In genomic region chr2:100611079-100612029, GRCh38 we compare ENCODE assay signal across 10 cellular contexts. TPM values are rescaled to one million over a fixed set of nuclear protein-coding genes. Genes with fewer than 3 reads are reported as not detected.
DNase-seq lines count a peak whose midpoint lies in the region; ATAC-seq, FAIRE-seq and TF ChIP-seq lines count a peak whose summit lies in the region.
"Had no signal": no experiment of that assay in that cellular context is flagged by ENCODE, and none has a peak within 500 bp of the region (broad histone marks: within the 10 kb centered on the region; RNA-seq: fewer than 3 reads in every experiment).

No MANE protein-coding gene starts in this region.

- H3K79me2 ChIP-seq in GM23248 (ENCODE audit: insufficient read depth) = no peaks in the 10 kb centered on the region
- H3K79me2 ChIP-seq in HepG2 (ENCODE audit: insufficient read depth, low read length) = no peaks in the 10 kb centered on the region

- no peak for FAIRE-seq in HepG2 (lab: Jason Lieb, UNC)
- FAIRE-seq: A549, D721Med, GM12891 had no signal

- H2BK5ac ChIP-seq in IMR-90 (ENCODE audit: low read depth, low read length, poor library complexity, severe bottlenecking) = no peak overlapping the region

- H4K91ac ChIP-seq in IMR-90 (ENCODE audit: insufficient read depth, low read depth, low read length) = no peak overlapping the region

- POLR2A ChIA-PET in IMR-90 (lab: Charles Lee; ENCODE audit: unreplicated experiment) (no interaction called here), HepG2 (lab: Yijun Ruan, JAX) (no interaction called here)

- H3K36me3 ChIP-seq in GM23248 (ENCODE audit: low read depth) = no peaks in the 10 kb centered on the region
- H3K36me3 ChIP-seq in IMR-90 (ENCODE audit: control insufficient read depth, insufficient read depth, low read length) = no peaks in the 10 kb centered on the region
- H3K36me3 ChIP-seq in HepG2 (replicated peaks in 1 of 2; ENCODE audit: control insufficient read depth in 1 of 2, insufficient read depth in 2 of 2, low read length in 2 of 2) = no peaks in the 10 kb centered on the region
- H3K36me3 ChIP-seq in gastrocnemius medialis = no peaks in the 10 kb centered on the region

- H4K20me1 ChIP-seq in GM23248 (ENCODE audit: insufficient read depth) = no peaks in the 10 kb centered on the region
- H4K20me1 ChIP-seq in IMR-90 (ENCODE audit: insufficient read depth, low read length) = no peaks in the 10 kb centered on the region
- no peaks in the 10 kb centered on the region for H4K20me1 ChIP-seq in HepG2 (ENCODE audit: insufficient read depth, low read length)

- no peak overlapping the region for H3K27ac ChIP-seq in GM23248
- no peak overlapping the region for H3K27ac ChIP-seq in IMR-90 (ENCODE audit: insufficient read depth, low read length)
- no peak overlapping the region for H3K27ac ChIP-seq in HepG2 (ENCODE audit: extremely low read length, insufficient read depth, low read length)
- H3K27ac ChIP-seq in gastrocnemius medialis = no peak overlapping the region
- H3K27ac ChIP-seq: A549 had no signal

- H4K5ac ChIP-seq in IMR-90 (ENCODE audit: low read depth, low read length) = no peak overlapping the region

- dilution Hi-C loops in IMR-90 (cut with HindIII; ENCODE audit: low sequenced_read_pairs, unreplicated experiment) = no loop called here

- in situ Hi-C loops in GM23248 (cut with MboI) = loop anchor here (10.0 to 25.0 kb wide), 2 partner anchors 383 to 601 kb away; no protein-coding TSS in a partner anchor
- in situ Hi-C loops in IMR-90 (cut with MboI; ENCODE audit: low sequenced_read_pairs) = loop anchor here (25.0 kb wide), 2 partner anchors 201 to 601 kb away; partner anchors contain the start of gene NPAS2
- in situ Hi-C loops in HepG2 (cut with HindIII; ENCODE audit: extremely low pct_ligation_motif_present, low pct_unique_long_range_greater_than_20kb) = loop anchor here (5.0 kb wide), 1 partner anchor 386 kb away; no protein-coding TSS in a partner anchor
- in situ Hi-C loops in gastrocnemius medialis (cut with MboI; ENCODE audit: low sequenced_read_pairs in 4 of 4) = loop anchor here (5.0 to 25.0 kb wide), 5 partner anchors 371 to 576 kb away; partner anchors contain the start of gene TBC1D8 (in 1 of the 4)

- H3K23ac ChIP-seq in IMR-90 (ENCODE audit: low read depth, low read length) = no peak overlapping the region

- no peak for DNase-seq in GM23248
- DNase-seq in IMR-90 = no peak
- DNase-seq in HepG2 (ENCODE audit: low spot score) = no peak
- no peak for DNase-seq in gastrocnemius medialis
- no peak for DNase-seq in NCI-H524 treated with DMSO at 0.1 percent for 48 hours (lab: John Stamatoyannopoulos, UW)
- DNase-seq in GM03348 (ENCODE audit: low spot score) = no peak

- no peak overlapping the region for H2AK5ac ChIP-seq in IMR-90 (ENCODE audit: low read depth, low read length)

- no peaks in the 10 kb centered on the region for H3K9me1 ChIP-seq in IMR-90 (ENCODE audit: insufficient read depth, low read length)

- no peaks in the 10 kb centered on the region for H3K79me1 ChIP-seq in IMR-90 (ENCODE audit: low read depth in 1 of 2, low read length in 2 of 2)

- TF ChIP-seq POLR2A in IMR-90 (IDR thresholded peaks at IDR 0.05; ENCODE audit: low read depth, low read length) (no peak), HepG2 (IDR thresholded peaks at IDR 0.05; ENCODE audit: insufficient read depth in 1 of 2, low read depth in 2 of 2, low read length in 2 of 2) (no peak), gastrocnemius medialis (IDR thresholded peaks at IDR 0.05) (no peak)

- H2AK9ac ChIP-seq in IMR-90 (replicated peaks; ENCODE audit: low read depth, low read length, poor library complexity) = peak overlapping the region; percentile 3

- H3K4ac ChIP-seq in IMR-90 (ENCODE audit: low read depth, low read length) = no peak overlapping the region

- H3K9me3 ChIP-seq in GM23248 (ENCODE audit: low read depth) (no peaks in the 10 kb centered on the region), IMR-90 (ENCODE audit: control insufficient read depth, insufficient read depth, low read length) (no peaks in the 10 kb centered on the region), HepG2 (ENCODE audit: low read length) (no peaks in the 10 kb centered on the region), gastrocnemius medialis (no peaks in the 10 kb centered on the region)
- H3K9me3 ChIP-seq: A549 had no signal

- TF ChIP-seq CTCF in IMR-90 (conservative IDR thresholded peaks at IDR 0.05; ENCODE audit: low read depth, low read length) (no peak), HepG2 (CRISPR knock-in tag; IDR thresholded peaks at IDR 0.05) (peak; percentile 43), gastrocnemius medialis (IDR thresholded peaks at IDR 0.05 in 4 of 5, conservative IDR thresholded peaks at IDR 0.05 in 1 of 5) (no peak)

- H3K27me3 ChIP-seq in GM23248 (replicated peaks; ENCODE audit: insufficient read depth) = no peaks in the 10 kb centered on the region
- peaks cover 20% of the 10 kb centered on the region for H3K27me3 ChIP-seq in IMR-90 (ENCODE audit: control insufficient read depth, insufficient read depth, low read length)
- peaks cover 5 to 62% of the 10 kb centered on the region in 2 experiments; a peak in 4 of 5 replicates for H3K27me3 ChIP-seq in HepG2 (ENCODE audit: control insufficient read depth in 1 of 2, insufficient read depth in 2 of 2, low read length in 2 of 2)
- H3K27me3 ChIP-seq in gastrocnemius medialis = no peaks in the 10 kb centered on the region

- no peak overlapping the region for H3K14ac ChIP-seq in IMR-90 (replicated peaks; ENCODE audit: low read depth, low read length)

- no peak for TF ChIP-seq RAD21 in IMR-90 (IDR thresholded peaks at IDR 0.05; ENCODE audit: low read length)
- no peak for TF ChIP-seq RAD21 in HepG2 (CRISPR knock-in tag; IDR thresholded peaks at IDR 0.05)

- no peak overlapping the region for H2BK20ac ChIP-seq in IMR-90 (ENCODE audit: low read depth, low read length)

- H3K9me2 ChIP-seq in GM23248 (ENCODE audit: insufficient read depth) = no peaks in the 10 kb centered on the region

- intact Hi-C loops in IMR-90 (cut with micrococcal nuclease) = loop anchor here (2.0 kb wide), 1 partner anchor 207 kb away; no protein-coding TSS in a partner anchor
- intact Hi-C loops in HepG2 (cut with micrococcal nuclease; ENCODE audit: unreplicated experiment) = no loop called here
- intact Hi-C loops in gastrocnemius medialis (cut with DNase I; ENCODE audit: low total_unique reads) = no loop called here

- H2AFZ ChIP-seq in GM23248 (no peak overlapping the region; the same call in 1 of the 2 replicates), IMR-90 (replicated peaks; ENCODE audit: low read length, poor library complexity) (peak overlapping the region; percentile 35), HepG2 (ENCODE audit: low read length) (no peak overlapping the region)

- CTCF ChIA-PET in IMR-90 (lab: Yijun Ruan, JAX) = interaction anchor here (0.7 to 1.2 kb wide), 2 partner anchors 118 to 374 kb away, joined by 3 to 6 read pairs; no protein-coding TSS in a partner anchor
- CTCF ChIA-PET in HepG2 (lab: Yijun Ruan, JAX; ENCODE audit: low intra/inter-chr PET ratio, low total read pairs) = interaction anchor here (1.8 kb wide), 1 partner anchor 373 kb away, joined by 11 read pairs; no protein-coding TSS in a partner anchor

- H3K9ac ChIP-seq in GM23248 = no peak overlapping the region; the same call in 1 of the 2 replicates
- H3K9ac ChIP-seq in IMR-90 (ENCODE audit: low read depth, low read length) = no peak overlapping the region
- H3K9ac ChIP-seq in HepG2 (ENCODE audit: insufficient read depth, low read depth, low read length) = no peak overlapping the region

- ATAC-seq in IMR-90 (ENCODE audit: low read depth) = no peak
- ATAC-seq in HepG2 = peak; percentile 33
- ATAC-seq in gastrocnemius medialis = peak; percentile 24 to 59
- ATAC-seq in HG03095 (IDR thresholded peaks at IDR 0.05; ENCODE audit: unreplicated experiment) = no peak

- 92 to 93% methylated on average over 24 of the region's 24 CpGs for WGBS in GM23248 (ENCODE audit: low coverage in 1 of 2, low lambda C conversion rate in 2 of 2, missing lambda C conversion rate in 2 of 2), 2 experiments
- 90% methylated on average over 4 of the region's 24 CpGs; no CpG with 5 or more reads in 1 of the 2 experiments for WGBS in IMR-90 (ENCODE audit: extremely low coverage in 2 of 2, insufficient read length in 1 of 2), 2 experiments
- WGBS in HepG2 (ENCODE audit: low lambda C conversion rate) = 41% methylated on average over 20 of the region's 24 CpGs

- no peaks in the 10 kb centered on the region for H3F3A ChIP-seq in GM23248 (ENCODE audit: insufficient read depth)

- BruUV-seq in IMR-90 (replicated peaks; lab: Mats Ljungman, UMichigan) = no TSS peak
- no TSS peak for BruUV-seq in HepG2 (replicated peaks; lab: Mats Ljungman, UMichigan)

- H2BK120ac ChIP-seq in IMR-90 (ENCODE audit: low read depth, low read length) = no peak overlapping the region

- TF ChIP-seq EP300 in HepG2 (IDR thresholded peaks at IDR 0.05; ENCODE audit: low read depth in 2 of 2, low read length in 2 of 2) = no peak
- no peak for TF ChIP-seq EP300 in HepG2 (CRISPR knock-in tag; IDR thresholded peaks at IDR 0.05; ENCODE audit: borderline replicate concordance)

- no peak overlapping the region for H3K4me3 ChIP-seq in GM23248
- H3K4me3 ChIP-seq in IMR-90 (ENCODE audit: insufficient read depth, low read depth, low read length) = no peak overlapping the region
- no peak overlapping the region for H3K4me3 ChIP-seq in HepG2 (replicated peaks in 1 of 3; ENCODE audit: insufficient read depth in 1 of 3, low read depth in 2 of 3, low read length in 3 of 3)
- H3K4me3 ChIP-seq in gastrocnemius medialis = no peak overlapping the region
- H3K4me3 ChIP-seq: A549 had no signal

- no peak overlapping the region for H3K18ac ChIP-seq in IMR-90 (ENCODE audit: low read depth, low read length)

- peaks cover 7% of the 10 kb centered on the region; the same call in 1 of the 2 replicates for H3K4me1 ChIP-seq in GM23248 (ENCODE audit: insufficient read depth)
- H3K4me1 ChIP-seq in IMR-90 (ENCODE audit: control insufficient read depth, insufficient read depth, low read length) = no peaks in the 10 kb centered on the region
- H3K4me1 ChIP-seq in HepG2 (ENCODE audit: insufficient read depth, low read length) = peaks cover 10% of the 10 kb centered on the region
- H3K4me1 ChIP-seq in gastrocnemius medialis = peaks cover 0 to 6% of the 10 kb centered on the region in 2 donors

- H4K8ac ChIP-seq in IMR-90 (ENCODE audit: low read depth in 2 of 2, low read length in 2 of 2) = no peak overlapping the region

- peak overlapping the region; percentile 51 for H3K4me2 ChIP-seq in GM23248 (ENCODE audit: unreplicated experiment)
- no peak overlapping the region for H3K4me2 ChIP-seq in IMR-90 (ENCODE audit: low read depth, low read length)
- H3K4me2 ChIP-seq in HepG2 (ENCODE audit: low read depth, low read length) = no peak overlapping the region

- H3K56ac ChIP-seq in IMR-90 (ENCODE audit: extremely low read depth, insufficient read depth, low read length) = no peak overlapping the region

- no peak overlapping the region for H2BK15ac ChIP-seq in IMR-90 (ENCODE audit: low read depth, low read length)

RNA-seq across cellular contexts. Expression of gene PDCL3, which starts 48.6 kb away (rescaled TPM):
- total RNA-seq in GM23248 (2014; rRNA removed; shearing (Covaris generic)) = 11.1 and 12.1 TPM in 2 replicates
- polyA plus RNA-seq in GM23248 (2016; fragmentation: Nextera tagmentation; extraction: Ambion mirVana) = 32.8 and 33.1 TPM in 2 replicates
- 9.5 and 22.8 TPM in 2 replicates for total RNA-seq in IMR-90 (2012; rRNA removed)
- polyA plus RNA-seq in IMR-90 (2012; rRNA removed) = 23.3 and 26.4 TPM in 2 replicates
- polyA plus RNA-seq in IMR-90 (2012; cell fraction: cytosol; rRNA removed) = 3.6 and 8.7 TPM in 2 replicates
- 0.48 and 4.9 TPM in 2 replicates for polyA plus RNA-seq in IMR-90 (2012; cell fraction: nucleus; rRNA removed; ENCODE audit: low replicate concordance)
- 24.4 and 36.9 TPM in 2 replicates for total RNA-seq in HepG2 (2016; rRNA removed; fragmentation: Illumina TruSeq; extraction: Trizol)
- total RNA-seq in HepG2 (2016; cell fraction: cytosol; rRNA removed; fragmentation: Illumina TruSeq; extraction: Trizol; ENCODE audit: low read depth) = 7.1 and 7.4 TPM in 2 replicates
- total RNA-seq in HepG2 (2016; cell fraction: insoluble cytoplasmic fraction; rRNA removed; fragmentation: Illumina TruSeq; extraction: Trizol) = 26.6 and 35.1 TPM in 2 replicates
- 9.5 and 9.9 TPM in 2 replicates for total RNA-seq in HepG2 (2016; cell fraction: membrane; rRNA removed; fragmentation: Illumina TruSeq; extraction: Trizol)
- 13.4 and 14.5 TPM in 2 replicates for total RNA-seq in HepG2 (2016; cell fraction: nucleus; rRNA removed; fragmentation: Illumina TruSeq; extraction: Trizol)
- 14.4 TPM in 2 replicates for polyA plus RNA-seq in HepG2 (2011; rRNA removed)
- polyA plus RNA-seq in HepG2 (2011; cell fraction: cytosol; rRNA removed) = 9.9 and 15.6 TPM in 2 replicates
- polyA plus RNA-seq in HepG2 (2011; cell fraction: nucleus; rRNA removed) = 2.6 and 4.0 TPM in 2 replicates
- 22.1 and 23.8 TPM in 2 replicates for polyA plus RNA-seq in HepG2 (2012)
- polyA plus RNA-seq in HepG2 (2016; cell fraction: cytosol; fragmentation: Illumina TruSeq; extraction: Trizol; ENCODE audit: low read depth) = 11.7 and 12.3 TPM in 2 replicates
- 64.8 and 71.4 TPM in 2 replicates for polyA plus RNA-seq in HepG2 (2016; cell fraction: insoluble cytoplasmic fraction; fragmentation: Illumina TruSeq; extraction: Trizol; ENCODE audit: low read depth)
- polyA plus RNA-seq in HepG2 (2016; cell fraction: membrane; fragmentation: Illumina TruSeq; extraction: Trizol; ENCODE audit: low read depth) = 12.5 and 13.1 TPM in 2 replicates
- polyA plus RNA-seq in HepG2 (2016; cell fraction: nucleus; fragmentation: Illumina TruSeq; extraction: Trizol; ENCODE audit: insufficient read depth, low read depth) = 26.6 and 28.1 TPM in 2 replicates
- 5.0 and 7.5 TPM in 2 replicates for polyA minus RNA-seq in HepG2 (2011; rRNA and poly(A)+ RNA removed; ENCODE audit: low replicate concordance)
- 5.8 and 6.1 TPM in 2 replicates for polyA minus RNA-seq in HepG2 (2011; cell fraction: cytosol; rRNA and poly(A)+ RNA removed)
- polyA minus RNA-seq in HepG2 (2011; cell fraction: nucleus; rRNA and poly(A)+ RNA removed) = 7.0 and 10.1 TPM in 2 replicates
- total RNA-seq in gastrocnemius medialis = 10 to 100 TPM; 16.6 to 37.3 (median 27.8) TPM

Comparison
In these comparisons a context has a peak if more than half of its experiments do, and no peak if none do; other contexts are left out.
1. ATAC-seq: peak in HepG2 (single experiment) and gastrocnemius medialis (2 of 2); none in IMR-90 (single experiment) and HG03095 (single experiment).